Comparison of ENCODE assay signal across 17 cellular contexts in the genomic region with DNA sequence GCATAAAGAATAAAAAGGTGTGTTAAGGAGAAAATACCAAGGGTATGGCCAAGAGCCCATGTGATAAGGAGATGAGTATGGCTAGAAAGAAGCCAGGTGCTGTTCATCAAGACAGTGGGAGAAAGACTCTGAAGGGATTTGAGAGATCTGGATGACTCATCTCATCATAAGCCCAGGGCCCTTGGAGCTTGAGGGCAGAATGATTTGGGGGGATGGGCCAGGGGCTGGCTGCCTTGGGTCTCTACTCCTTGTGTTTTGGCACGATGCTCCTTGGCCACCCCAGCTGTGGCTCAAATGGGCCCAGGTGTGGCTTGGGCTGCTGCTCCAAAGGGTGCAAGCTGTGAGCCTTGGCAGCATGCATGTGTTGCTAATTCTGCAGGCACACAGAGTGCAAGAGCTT. TPM values are rescaled to one million over a fixed set of nuclear protein-coding genes. Genes with fewer than 3 reads are reported as not detected.
DNase-seq lines count a peak whose midpoint lies in the region; ATAC-seq and TF ChIP-seq lines count a peak whose summit lies in the region.
"Had no signal": no experiment of that assay in that cellular context is flagged by ENCODE, and none has a peak within 500 bp of the region (broad histone marks: within the 10 kb centered on the region; RNA-seq: fewer than 3 reads in every experiment).

No MANE protein-coding gene starts in this region.

- H3K9me2 ChIP-seq in OCI-LY1 (ENCODE audit: low read depth, low read length) = no peaks in the 10 kb centered on the region

- H3K4me2 ChIP-seq in OCI-LY1 (ENCODE audit: low read length) = no peak overlapping the region

- no peaks in the 10 kb centered on the region for H3K36me3 ChIP-seq in OCI-LY1 (ENCODE audit: insufficient read depth, low read length)
- no peaks in the 10 kb centered on the region for H3K36me3 ChIP-seq in endodermal cell (ENCODE audit: control insufficient read depth, insufficient read depth, low read length)

- H4K20me1 ChIP-seq in OCI-LY1 (ENCODE audit: insufficient read depth, low read length) = no peaks in the 10 kb centered on the region

- H3F3A ChIP-seq in OCI-LY1 (ENCODE audit: insufficient read depth, low read length) = no peaks in the 10 kb centered on the region

- H3K9me3 ChIP-seq in OCI-LY1 (ENCODE audit: low read length) = no peaks in the 10 kb centered on the region
- no peaks in the 10 kb centered on the region for H3K9me3 ChIP-seq in endodermal cell (ENCODE audit: control insufficient read depth, low read length)
- H3K9me3 ChIP-seq: mucosa of descending colon had no signal

- H3K27ac ChIP-seq in OCI-LY1 (ENCODE audit: low read depth, low read length, poor library complexity, severe bottlenecking) (peak overlapping the region; percentile 94), endodermal cell (ENCODE audit: low read depth, low read length) (no peak overlapping the region)

- H3K27me3 ChIP-seq in OCI-LY1 (ENCODE audit: insufficient read depth, low read length) (no peaks in the 10 kb centered on the region), endodermal cell (ENCODE audit: control insufficient read depth, insufficient read depth, low read length, poor library complexity, severe bottlenecking) (no peaks in the 10 kb centered on the region)

- DNase-seq in cardiac septum (ENCODE audit: low spot score) (peak; percentile 33), left cardiac atrium (no peak), endodermal cell (peak; percentile 57), GOT3 (lab: John Stamatoyannopoulos, UW) (no peak), CD1c-positive myeloid dendritic cell (ENCODE audit: extremely low spot score) (no peak), NCI-H526 (lab: John Stamatoyannopoulos, UW) (no peak)
- DNase-seq: activated CD4-positive, CD25-positive, alpha-beta regulatory T cell treated with anti-CD3 and anti-CD28 coated beads, Interleukin-2, amount 50 U/mL, for 72 hours; activated CD8-positive, alpha-beta memory T cell treated with anti-CD3 and anti-CD28 coated beads, Interleukin-2, amount 50 U/mL, for 48 hours; mucosa of descending colon; NCI-H1105; T-helper 1 cell had no signal

- H3K4me3 Mint-ChIP-seq in endodermal cell = no peak overlapping the region
- H3K4me3 Mint-ChIP-seq: activated naive CD4-positive, alpha-beta T cell treated with anti-CD3 and anti-CD28 coated beads, Interleukin-2, amount 50 U/mL, for 24 hours; stimulated activated naive CD8-positive, alpha-beta T cell treated with anti-CD3 and anti-CD28 coated beads, Interleukin-15, Interleukin-2, amounts not matched to agents 100 ng/mL and 50 ng/mL, for 24 hours had no signal

- H3K4me1 ChIP-seq in OCI-LY1 (ENCODE audit: insufficient read depth, low read length, severe bottlenecking) = peaks cover 52% of the 10 kb centered on the region
- no peaks in the 10 kb centered on the region for H3K4me1 ChIP-seq in endodermal cell (ENCODE audit: control insufficient read depth, insufficient read depth, low read length)

- no peaks in the 10 kb centered on the region for H3K27me3 Mint-ChIP-seq in endodermal cell (ENCODE audit: insufficient read depth)
- H3K27me3 Mint-ChIP-seq: activated naive CD4-positive, alpha-beta T cell treated with anti-CD3 and anti-CD28 coated beads, Interleukin-2, amount 50 U/mL, for 24 hours; stimulated activated naive CD8-positive, alpha-beta T cell treated with anti-CD3 and anti-CD28 coated beads, Interleukin-15, Interleukin-2, amounts not matched to agents 100 ng/mL and 50 ng/mL, for 24 hours had no signal

- TF ChIP-seq CTCF in OCI-LY1 (IDR thresholded peaks at IDR 0.05; ENCODE audit: low read length) = no peak
- no peak for TF ChIP-seq CTCF in endodermal cell (conservative IDR thresholded peaks at IDR 0.05)

- no peaks in the 10 kb centered on the region for H3K9me3 Mint-ChIP-seq in endodermal cell
- H3K9me3 Mint-ChIP-seq: activated naive CD4-positive, alpha-beta T cell treated with anti-CD3 and anti-CD28 coated beads, Interleukin-2, amount 50 U/mL, for 24 hours; stimulated activated naive CD8-positive, alpha-beta T cell treated with anti-CD3 and anti-CD28 coated beads, Interleukin-15, Interleukin-2, amounts not matched to agents 100 ng/mL and 50 ng/mL, for 24 hours had no signal

- H3K4me1 Mint-ChIP-seq in endodermal cell = peaks cover 7% of the 10 kb centered on the region

- H3K27ac Mint-ChIP-seq in endodermal cell = no peak overlapping the region
- H3K27ac Mint-ChIP-seq: stimulated activated naive CD8-positive, alpha-beta T cell treated with anti-CD3 and anti-CD28 coated beads, Interleukin-15, Interleukin-2, amounts not matched to agents 100 ng/mL and 50 ng/mL, for 24 hours had no signal

- H3K4me3 ChIP-seq in OCI-LY1 (ENCODE audit: low read depth, low read length, poor library complexity, severe bottlenecking) = no peak overlapping the region
- no peak overlapping the region for H3K4me3 ChIP-seq in endodermal cell (ENCODE audit: low read length)
- H3K4me3 ChIP-seq: mucosa of descending colon, skin epidermis had no signal

- intact Hi-C loops in cardiac septum (cut with DNase I) (no loop called here), left cardiac atrium (cut with DNase I) (loop anchor here in 1 of 2 donors (10.0 kb wide), 1 partner anchor 72 kb away; no protein-coding TSS in a partner anchor)

- H3K9ac ChIP-seq in OCI-LY1 (ENCODE audit: low read length) (no peak overlapping the region), endodermal cell (ENCODE audit: extremely low read depth, low read length, poor library complexity, severe bottlenecking) (no peak overlapping the region)

- H3K79me2 ChIP-seq in OCI-LY1 (ENCODE audit: insufficient read depth, low read length) = no peaks in the 10 kb centered on the region

- WGBS in endodermal cell (ENCODE audit: insufficient coverage in 1 of 2, insufficient read length in 1 of 2), 2 experiments = 70 to 78% methylated on average over 1 of the region's 1 CpG

- no peaks in the 10 kb centered on the region for H3K36me3 Mint-ChIP-seq in endodermal cell (ENCODE audit: low read depth)
- H3K36me3 Mint-ChIP-seq: activated naive CD4-positive, alpha-beta T cell treated with anti-CD3 and anti-CD28 coated beads, Interleukin-2, amount 50 U/mL, for 24 hours had no signal

- H2AFZ ChIP-seq in OCI-LY1 (ENCODE audit: low read length) = no peak overlapping the region

- no peak for ATAC-seq in left cardiac atrium
- no peak for ATAC-seq in GM19023 (IDR thresholded peaks at IDR 0.05; ENCODE audit: unreplicated experiment)
- ATAC-seq: mucosa of descending colon, Panc1 had no signal

RNA-seq across cellular contexts. Expression of a gene that starts 14.5 kb away (rescaled TPM):
- total RNA-seq in cardiac septum (not detected), left cardiac atrium (not detected), endodermal cell (1 to 10 TPM in 1 of 2 donors, under 1 TPM in 1; 0.97 to 1.6 TPM)
- 0.21 TPM for polyA plus RNA-seq in endodermal cell (2013, experiment 1 of 2)
- polyA plus RNA-seq in endodermal cell (2013, experiment 2 of 2) = 0.33 TPM

RNA-seq across cellular contexts. Expression of a gene that starts 55.9 kb away (rescaled TPM):
- total RNA-seq in cardiac septum (554 TPM), left cardiac atrium (100 to 1,000 TPM; 247 to 329 TPM), endodermal cell (100 to 1,000 TPM; 154 to 155 TPM)
- 126 TPM for polyA plus RNA-seq in endodermal cell (2013, experiment 1 of 2)
- polyA plus RNA-seq in endodermal cell (2013, experiment 2 of 2) = 112 TPM

Comparison
In these comparisons a context has a peak if more than half of its experiments do, and no peak if none do; other contexts are left out.
1. DNase-seq: peak in cardiac septum (single experiment) and endodermal cell (single experiment); none in left cardiac atrium (single experiment), GOT3 (single experiment), CD1c-positive myeloid dendritic cell (single experiment) and NCI-H526 (0 of 2).